ENCODE assay signal across 3 cellular contexts in genomic region chr1:48572134-48572533, GRCh38.
"Had no signal": no experiment of that assay in that cellular context is flagged by ENCODE, and none has a peak within 500 bp of the region (broad histone marks: within the 10 kb centered on the region; RNA-seq: fewer than 3 reads in every experiment).

No MANE protein-coding gene starts in this region.

- H3K27me3 ChIP-seq: MG63 had no signal

- DNase-seq: NCI-H226 had no signal

- H3K9me3 ChIP-seq: MG63, SK-N-SH had no signal

- H3K4me3 ChIP-seq: MG63 had no signal

- H3K9ac ChIP-seq: SK-N-SH had no signal

- H3K36me3 ChIP-seq: MG63 had no signal

- H3K4me2 ChIP-seq: SK-N-SH had no signal
